Comparison of ENCODE assay signal across 14 cellular contexts in the genomic region with DNA sequence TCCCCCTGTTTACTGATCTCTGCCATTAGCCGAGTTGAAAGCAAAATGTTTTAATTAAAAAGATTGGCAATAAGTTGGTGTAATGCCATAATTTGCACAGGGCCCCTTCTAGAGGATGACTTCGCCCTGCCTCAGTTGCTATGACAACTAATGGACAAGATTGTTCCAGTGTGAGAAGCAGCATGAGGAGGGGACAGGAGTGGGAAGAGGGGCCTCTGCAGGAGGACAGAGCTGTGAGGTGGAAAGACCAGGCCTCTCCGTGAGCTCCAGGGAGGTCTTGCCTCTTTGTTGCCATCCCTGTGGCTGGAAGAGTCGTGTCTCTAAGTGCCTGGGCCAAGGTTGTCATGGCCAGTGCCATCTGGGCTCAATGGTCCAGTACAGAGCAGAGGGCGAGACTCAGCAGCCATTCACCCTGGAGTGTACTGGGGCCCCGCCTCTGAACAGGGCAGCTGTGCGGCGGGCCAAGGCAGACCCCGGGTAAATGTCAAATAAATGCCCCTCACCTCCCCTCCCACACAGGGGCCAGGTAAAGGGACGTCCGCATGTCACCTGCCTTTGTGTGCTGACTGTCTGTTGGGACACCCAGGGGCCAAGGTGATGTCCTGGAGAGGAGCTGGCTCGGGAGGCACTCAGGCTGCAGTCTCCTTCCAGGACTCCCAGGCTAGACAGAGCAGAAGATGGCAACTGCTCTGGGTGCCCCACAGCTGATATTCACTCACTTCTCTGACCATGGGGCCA.
A peak's percentile ranks its signal among the peaks of the same experiment; 100 is the strongest.
DNase-seq lines count a peak whose midpoint lies in the region; ATAC-seq and TF ChIP-seq lines count a peak whose summit lies in the region.
"Had no signal": no experiment of that assay in that cellular context is flagged by ENCODE, and none has a peak within 500 bp of the region (broad histone marks: within the 10 kb centered on the region; RNA-seq: fewer than 3 reads in every experiment).

No MANE protein-coding gene starts in this region.

- intact Hi-C loops in left cardiac atrium (cut with DNase I) (no loop called here), left ventricle myocardium superior (cut with micrococcal nuclease) (no loop called here), mucosa of descending colon (cut with DNase I, micrococcal nuclease) (no loop called here)

- DNase-seq in left cardiac atrium (peak; percentile 7), left ventricle myocardium superior (no peak), SK-N-DZ (ENCODE audit: low spot score) (peak; percentile 88), mucosa of descending colon (peak in 2 of 3 donors; percentile 15 to 27), KBM-7 (no peak), hippocampal formation (lab: John Stamatoyannopoulos, UW) (no peak)
- DNase-seq: activated naive CD8-positive, alpha-beta T cell treated with anti-CD3 and anti-CD28 coated beads for 36 hours; effector memory CD8-positive, alpha-beta T cell; nephron progenitor cell; stimulated activated CD4-positive, alpha-beta T cell treated with anti-CD3 and anti-CD28 coated beads, Interleukin-4, amount 100 ng/mL, for 24 hours; upper lobe of right lung had no signal

- no peak for ATAC-seq in left cardiac atrium
- no peak for ATAC-seq in left ventricle myocardium superior
- no peak for ATAC-seq in mucosa of descending colon
- no peak for ATAC-seq in GM21529 (IDR thresholded peaks at IDR 0.05; ENCODE audit: unreplicated experiment)
- ATAC-seq: effector memory CD8-positive, alpha-beta T cell; upper lobe of right lung had no signal

- H3K4me3 ChIP-seq in mucosa of descending colon, result no peak overlapping the region
- H3K4me3 ChIP-seq: lung, SJSA1, upper lobe of right lung had no signal

- in situ Hi-C loops in KBM-7 (cut with MboI; ENCODE audit: low pct_unique_long_range_greater_than_20kb, low sequenced_read_pairs), result no loop called here

- H3K9me3 ChIP-seq in mucosa of descending colon, result no peaks in the 10 kb centered on the region
- H3K9me3 ChIP-seq: SJSA1, upper lobe of right lung had no signal

- no peaks in the 10 kb centered on the region for H3K36me3 ChIP-seq in mucosa of descending colon (ENCODE audit: low read depth)
- H3K36me3 ChIP-seq: SJSA1, upper lobe of right lung had no signal

- no peaks in the 10 kb centered on the region for H3K4me1 ChIP-seq in mucosa of descending colon (ENCODE audit: low read depth)
- H3K4me1 ChIP-seq: SJSA1, upper lobe of right lung had no signal

- no peak for TF ChIP-seq CTCF in mucosa of descending colon (IDR thresholded peaks at IDR 0.05)

Comparison
In these comparisons a context has a peak if more than half of its experiments do, and no peak if none do; other contexts are left out.
1. DNase-seq: peak in left cardiac atrium (single experiment), SK-N-DZ (single experiment) and mucosa of descending colon (2 of 3); none in left ventricle myocardium superior (single experiment), KBM-7 (single experiment) and hippocampal formation (0 of 2).